ENCODE assay signal across 25 cellular contexts in genomic region chr20:22342410-22342809, GRCh38.
"Had no signal": no experiment of that assay in that cellular context is flagged by ENCODE, and none has a peak within 500 bp of the region (broad histone marks: within the 10 kb centered on the region; RNA-seq: fewer than 3 reads in every experiment).

No MANE protein-coding gene starts in this region.

- DNase-seq: effector CD8-positive, alpha-beta T cell; endodermal cell; foreskin fibroblast; gastrocnemius medialis; head of caudate nucleus; left ventricle myocardium superior; lower lobe of right lung; natural killer cell; occipital lobe; ovary; psoas muscle; right cardiac atrium; sigmoid colon; spleen; stimulated activated CD4-positive, alpha-beta T cell treated with anti-CD3 and anti-CD28 coated beads, Interleukin-4, amount 100 ng/mL, for 4 hours; stimulated activated naive CD8-positive, alpha-beta T cell treated with anti-CD3 and anti-CD28 coated beads, Interleukin-15, Interleukin-2, amounts not matched to agents 100 U/mL and 50 U/mL, for 24 hours; substantia nigra; testis; tibial artery had no signal

- H3K36me3 Mint-ChIP-seq: memory B cell; natural killer cell; stimulated activated memory B cell treated with anti-CD40 and anti-IgM and Interleukin-4, amounts not matched to agents 10 μg/mL and 1 μg/mL and 100 μg/mL, for 72 hours had no signal

- H3K27ac ChIP-seq: gastrocnemius medialis, lower lobe of right lung, ovary, psoas muscle, sigmoid colon, skin epidermis, spleen, testis, tibial artery, upper lobe of left lung had no signal

- H3K4me3 Mint-ChIP-seq: dendritic cell treated with granulocyte-macrophage colony-stimulating factor and Interleukin-4, amounts not matched to agents 40 ng/mL and 50 ng/mL, for 4 days; endodermal cell; memory B cell; natural killer cell; stimulated activated memory B cell treated with anti-CD40 and anti-IgM and Interleukin-4, amounts not matched to agents 10 μg/mL and 1 μg/mL and 100 μg/mL, for 72 hours had no signal

- H3K27me3 ChIP-seq: gastrocnemius medialis, ovary, testis, upper lobe of left lung had no signal

- H3K4me3 ChIP-seq: gastrocnemius medialis, lower lobe of right lung, ovary, psoas muscle, sigmoid colon, skin epidermis, spleen, testis, tibial artery, upper lobe of left lung had no signal

- H3K9me3 ChIP-seq: gastrocnemius medialis, lower lobe of right lung, ovary, psoas muscle, sigmoid colon, spleen, testis, tibial artery, upper lobe of left lung had no signal

- ATAC-seq: esophagus mucosa; gastrocnemius medialis; left ventricle myocardium superior; lower lobe of right lung; natural killer cell; psoas muscle; right cardiac atrium; stimulated activated memory B cell treated with anti-CD40 and anti-IgM and Interleukin-4, amounts not matched to agents 10 μg/mL and 1 μg/mL and 100 μg/mL, for 72 hours; stimulated activated naive CD8-positive, alpha-beta T cell treated with anti-CD3 and anti-CD28 coated beads, Interleukin-15, Interleukin-2, amounts not matched to agents 100 U/mL and 50 U/mL, for 24 hours had no signal

- H3K4me1 ChIP-seq: gastrocnemius medialis, psoas muscle, sigmoid colon, upper lobe of left lung had no signal

- H3K27ac Mint-ChIP-seq: dendritic cell treated with granulocyte-macrophage colony-stimulating factor and Interleukin-4, amounts not matched to agents 40 ng/mL and 50 ng/mL, for 4 days; endodermal cell; memory B cell; natural killer cell; stimulated activated memory B cell treated with anti-CD40 and anti-IgM and Interleukin-4, amounts not matched to agents 10 μg/mL and 1 μg/mL and 100 μg/mL, for 72 hours had no signal

- H3K9me3 Mint-ChIP-seq: dendritic cell treated with granulocyte-macrophage colony-stimulating factor and Interleukin-4, amounts not matched to agents 40 ng/mL and 50 ng/mL, for 4 days; endodermal cell; memory B cell; natural killer cell; stimulated activated memory B cell treated with anti-CD40 and anti-IgM and Interleukin-4, amounts not matched to agents 10 μg/mL and 1 μg/mL and 100 μg/mL, for 72 hours had no signal

- H3K36me3 ChIP-seq: gastrocnemius medialis, lower lobe of right lung, ovary, sigmoid colon, spleen, tibial artery, upper lobe of left lung had no signal
